Comparison of ENCODE assay signal across 1 cellular context in the genomic region with DNA sequence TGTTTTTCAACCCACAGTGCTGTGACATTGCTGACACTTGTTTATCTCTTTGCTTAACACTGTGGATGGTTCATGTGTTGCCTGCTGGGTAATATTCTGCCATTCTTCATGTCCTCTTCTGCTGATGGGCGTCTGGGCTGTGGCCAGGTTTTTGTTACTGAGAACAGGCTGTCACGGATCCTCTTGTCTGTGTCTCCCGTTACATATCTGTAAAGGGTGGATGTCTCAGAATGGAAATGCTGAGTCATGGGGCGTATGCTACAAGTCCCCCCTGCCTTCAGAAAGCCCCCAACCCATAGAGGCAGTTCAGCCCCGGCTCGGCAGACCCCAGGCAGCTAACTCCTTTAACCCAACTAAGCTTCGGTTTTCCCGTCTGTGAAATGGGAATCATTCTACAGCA.
TF ChIP-seq lines count a peak whose summit lies in the region.

No MANE protein-coding gene starts in this region.

TF ChIP-seq in IMR-90, 13 proteins besides CTCF, POLR2A, EP300 and RAD21:
- peak; percentile 84 for TF ChIP-seq NFE2L2 (IDR thresholded peaks at IDR 0.05; ENCODE audit: low read depth, low read length)
